9 cellular contexts compared by ENCODE assay signal in the genomic region with DNA sequence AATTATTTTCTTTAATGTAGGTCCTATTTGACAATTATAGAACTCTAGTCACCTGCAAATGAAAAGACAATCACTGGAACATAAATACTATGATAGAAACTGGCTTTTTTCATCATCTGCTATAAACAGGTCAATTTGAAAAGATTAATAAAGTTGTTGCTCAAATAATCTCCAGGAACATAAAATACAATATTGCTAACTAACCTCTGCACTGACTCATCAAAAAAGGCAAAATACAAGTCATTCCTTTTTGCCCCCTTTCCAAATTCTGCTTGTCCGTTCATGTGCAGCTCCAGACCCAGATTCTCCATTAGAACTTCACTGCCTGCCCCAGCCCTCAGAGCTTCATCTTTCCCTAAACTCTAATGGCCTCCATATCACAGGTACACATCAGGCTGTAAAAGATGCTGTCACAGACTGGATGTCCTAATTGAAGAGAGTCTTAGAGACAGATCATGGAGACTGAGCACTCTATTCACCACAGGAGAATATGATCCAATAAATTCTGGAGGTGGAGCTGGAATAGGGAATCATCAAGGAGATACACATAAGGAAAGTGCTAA. TPM values are rescaled to one million over a fixed set of nuclear protein-coding genes. Genes with fewer than 3 reads are reported as not detected.
DNase-seq lines count a peak whose midpoint lies in the region; ATAC-seq, FAIRE-seq and TF ChIP-seq lines count a peak whose summit lies in the region.
"Had no signal": no experiment of that assay in that cellular context is flagged by ENCODE, and none has a peak within 500 bp of the region (broad histone marks: within the 10 kb centered on the region; RNA-seq: fewer than 3 reads in every experiment).

No MANE protein-coding gene starts in this region.

- H4K20me1 ChIP-seq in MM.1S (ENCODE audit: insufficient read depth, low read length) = no peaks in the 10 kb centered on the region
- no peaks in the 10 kb centered on the region for H4K20me1 ChIP-seq in H1 (replicated peaks in 1 of 2; ENCODE audit: control insufficient read depth in 1 of 2, insufficient read depth in 2 of 2, low read length in 2 of 2)

- TF ChIP-seq CTCF in MM.1S (IDR thresholded peaks at IDR 0.05; ENCODE audit: low read length) (no peak), H1 (IDR thresholded peaks at IDR 0.05; ENCODE audit: control extremely low read depth in 1 of 3, insufficient read depth in 1 of 3, low read depth in 1 of 3, low read length in 3 of 3) (no peak), prostate gland (IDR thresholded peaks at IDR 0.05) (no peak)

- H3K4me3 ChIP-seq in MM.1S (ENCODE audit: low read length) = peak overlapping the region; percentile 70; the same call in 1 of the 2 replicates
- H3K4me3 ChIP-seq in H1 (ENCODE audit: extremely low read depth in 1 of 4, insufficient read depth in 2 of 4, low read depth in 3 of 4, low read length in 4 of 4) = peak overlapping the region in 1 of 4 experiments; percentile 77; a peak in 1 of 8 replicates
- peak overlapping the region in 1 of 2 donors; percentile 76 for H3K4me3 ChIP-seq in prostate gland

- peaks cover 3% of the 10 kb centered on the region; the same call in 1 of the 2 replicates for H3K23me2 ChIP-seq in H1 (ENCODE audit: low read depth, low read length)

- H3K9me3 ChIP-seq in MM.1S (replicated peaks; ENCODE audit: insufficient read depth, low read length) (no peaks in the 10 kb centered on the region), H1 (ENCODE audit: insufficient read depth in 2 of 2, low read depth in 1 of 2, low read length in 1 of 2) (peaks cover 6 to 10% of the 10 kb centered on the region in 2 experiments; a peak in 3 of 4 replicates), prostate gland (no peaks in the 10 kb centered on the region)

- H4K8ac ChIP-seq in H1 (ENCODE audit: extremely low read depth, insufficient read depth, low read length) = no peak overlapping the region

- H2AFZ ChIP-seq in MM.1S (ENCODE audit: low read length) (no peak overlapping the region), H1 (ENCODE audit: low read length) (no peak overlapping the region)

- no peak for TF ChIP-seq EP300 in H1 (IDR thresholded peaks at IDR 0.05; ENCODE audit: borderline replicate concordance in 1 of 2, low read depth in 2 of 2, low read length in 2 of 2)

- no peak for ATAC-seq in GM19397 (IDR thresholded peaks at IDR 0.05; ENCODE audit: unreplicated experiment)

- POLR2A ChIA-PET in H1 (lab: Charles Lee; ENCODE audit: partially characterized antibody) = interaction anchor here (1.2 kb wide), 1 partner anchor 27 kb away, joined by 3 read pairs; no protein-coding TSS in a partner anchor

- no peaks in the 10 kb centered on the region for H3K9me2 ChIP-seq in MM.1S (replicated peaks; ENCODE audit: insufficient read depth, low read length)

- TF ChIP-seq POLR2A in H1 (IDR thresholded peaks at IDR 0.05; ENCODE audit: control extremely low read depth in 1 of 2, low read depth in 2 of 2, low read length in 2 of 2) (no peak), prostate gland (IDR thresholded peaks at IDR 0.05) (no peak)

- 100% methylated on average over 1 of the region's 1 CpG; no CpG with 5 or more reads in 1 of the 2 experiments for WGBS in H1 (ENCODE audit: extremely low coverage in 1 of 2, insufficient coverage in 1 of 2, insufficient read length in 1 of 2, insufficient replicate concordance in 2 of 2, low coverage in 1 of 2, low lambda C conversion rate in 2 of 2, missing lambda C conversion rate in 1 of 2), 2 experiments
- 70% methylated on average over 1 of the region's 1 CpG for WGBS in prostate gland

- no peak overlapping the region for H2BK120ac ChIP-seq in H1 (replicated peaks; ENCODE audit: low read depth, low read length)

- H3K4ac ChIP-seq in H1 (replicated peaks; ENCODE audit: insufficient read length, low read depth, low read length) = no peak overlapping the region

- peaks cover 6% of the 10 kb centered on the region; the same call in 1 of the 2 replicates for H3F3A ChIP-seq in MM.1S (ENCODE audit: insufficient read depth, low read length)

- no peak overlapping the region for H2BK5ac ChIP-seq in H1 (ENCODE audit: low read depth, low read length)

- H2BK15ac ChIP-seq in H1 (ENCODE audit: low read length) = no peak overlapping the region

- intact Hi-C loops in prostate gland (cut with DNase I) = no loop called here

- H2AK5ac ChIP-seq in H1 (ENCODE audit: low read depth, low read length) = no peak overlapping the region

- no peak for TF ChIP-seq RAD21 in H1 (IDR thresholded peaks at IDR 0.05 in 1 of 2, conservative IDR thresholded peaks at IDR 0.05 in 1 of 2; ENCODE audit: low read depth in 2 of 2, low read length in 2 of 2)

- H3K27ac ChIP-seq in MM.1S (ENCODE audit: low read length) = no peak overlapping the region
- no peak overlapping the region for H3K27ac ChIP-seq in H1 (ENCODE audit: low read depth, low read length)
- peak overlapping the region; percentile 98 for H3K27ac ChIP-seq in prostate gland

- H3K4me2 ChIP-seq in MM.1S (ENCODE audit: low read depth, low read length) (peak overlapping the region; percentile 77), H1 (ENCODE audit: insufficient read depth in 1 of 2, low read depth in 2 of 2, low read length in 2 of 2) (peak overlapping the region; percentile 80 to 89)

- H3K14ac ChIP-seq in H1 (ENCODE audit: insufficient read length) = no peak overlapping the region

- H3K18ac ChIP-seq in H1 (ENCODE audit: extremely low read depth, low read length) = no peak overlapping the region

- H3K27me3 ChIP-seq in MM.1S (replicated peaks; ENCODE audit: insufficient read depth, low read length) (no peaks in the 10 kb centered on the region), H1 (replicated peaks in 1 of 4; ENCODE audit: control insufficient read depth in 3 of 4, extremely low read depth in 1 of 4, insufficient read depth in 3 of 4, low read length in 3 of 4) (peaks cover 0 to 3% (median 0%) of the 10 kb centered on the region in 4 experiments; a peak in 1 of 7 replicates), prostate gland (replicated peaks; ENCODE audit: insufficient read depth) (no peaks in the 10 kb centered on the region)

- CTCF ChIA-PET in H1 (lab: Charles Lee; ENCODE audit: partially characterized antibody) = interaction anchor here (0.7 to 1.6 kb wide), 3 partner anchors 48 to 110 kb away, joined by 3 to 4 read pairs (median 3); no protein-coding TSS in a partner anchor

- H2BK20ac ChIP-seq in H1 (ENCODE audit: low read length) = no peak overlapping the region

- peak; percentile 5 for DNase-seq in EH (ENCODE audit: low read depth)
- no peak for DNase-seq in MM.1S
- DNase-seq in H1 (ENCODE audit: low read depth in 1 of 2, low spot score in 2 of 2) = no peak
- no peak for DNase-seq in prostate gland (ENCODE audit: low spot score)
- DNase-seq in NCI-H1694 treated with DMSO at 0.1 percent for 48 hours (lab: John Stamatoyannopoulos, UW) = no peak
- no peak for DNase-seq in activated gamma-delta T cell treated with Interleukin-2 at 50 U/mL for 16 hours
- DNase-seq in NCI-H2227 treated with DMSO at 0.1 percent for 48 hours (lab: John Stamatoyannopoulos, UW) = no peak
- DNase-seq: immature natural killer cell had no signal

- no peak for FAIRE-seq in H1 (lab: Jason Lieb, UNC)

- H2BK12ac ChIP-seq in H1 (ENCODE audit: low read depth, low read length) = no peak overlapping the region

- H3K9ac ChIP-seq in MM.1S (ENCODE audit: low read length) (peak overlapping the region; percentile 90; the same call in 1 of the 2 replicates), H1 (replicated peaks in 1 of 4; ENCODE audit: extremely low read depth in 1 of 4, low read depth in 3 of 4, low read length in 3 of 4) (no peak overlapping the region)

- peaks cover 54% of the 10 kb centered on the region for H3K79me2 ChIP-seq in MM.1S (ENCODE audit: low read length)
- peaks cover 4 to 18% of the 10 kb centered on the region in 2 experiments; a peak in 3 of 4 replicates for H3K79me2 ChIP-seq in H1 (ENCODE audit: control insufficient read depth in 1 of 2, insufficient read depth in 2 of 2, low read length in 2 of 2)

- no peak overlapping the region for H3K23ac ChIP-seq in H1 (ENCODE audit: insufficient read length)

- H3K79me1 ChIP-seq in H1 (ENCODE audit: low read depth, low read length) = no peaks in the 10 kb centered on the region

- H3K4me1 ChIP-seq in MM.1S (ENCODE audit: low read length) = peaks cover 11% of the 10 kb centered on the region
- H3K4me1 ChIP-seq in H1 (replicated peaks in 1 of 4; ENCODE audit: control insufficient read depth in 3 of 4, insufficient read depth in 4 of 4, low read length in 3 of 4) = peaks cover 0 to 2% (median 0%) of the 10 kb centered on the region in 4 experiments; a peak in 1 of 7 replicates
- H3K4me1 ChIP-seq in prostate gland (replicated peaks) = peaks cover 10% of the 10 kb centered on the region

- H3K36me3 ChIP-seq in MM.1S (replicated peaks; ENCODE audit: insufficient read depth, low read length) (peaks cover 15% of the 10 kb centered on the region; the same call in 1 of the 2 replicates), H1 (ENCODE audit: control insufficient read depth in 2 of 4, insufficient read depth in 4 of 4, low read length in 3 of 4) (peaks cover 2 to 30% (median 18%) of the 10 kb centered on the region in 4 experiments; a peak in 7 of 8 replicates), prostate gland (no peaks in the 10 kb centered on the region)

- no peak overlapping the region for H4K5ac ChIP-seq in H1 (ENCODE audit: insufficient read length, low read depth, low read length)

- H4K91ac ChIP-seq in H1 (replicated peaks; ENCODE audit: insufficient read length, low read length) = no peak overlapping the region

- no peak overlapping the region for H3K56ac ChIP-seq in H1 (replicated peaks; ENCODE audit: insufficient read length, low read depth, low read length)

RNA-seq across cellular contexts. Expression of gene DCTN4, which starts 1.6 kb away (rescaled TPM):
- total RNA-seq in H1 (2021; fragmentation: NEBNext Ultra II Directional; extraction: Animal tissue kit (Norgen Biotek cat#: 25700)) = 42.5 and 42.7 TPM in 2 replicates
- polyA plus RNA-seq in H1 (2011; rRNA removed) = 17.3 and 20.5 TPM in 2 replicates
- 23.6 TPM for polyA plus RNA-seq in H1 (2011; cell fraction: cytosol; rRNA removed)
- 29.6 TPM for polyA plus RNA-seq in H1 (2011; cell fraction: nucleus; rRNA removed)
- polyA plus RNA-seq in H1 (2012, experiment 1 of 2) = 21.9 to 28.9 TPM (median 24.5 TPM) in 4 replicates
- 3.3 TPM for polyA plus RNA-seq in H1 (2012, experiment 2 of 2)
- 20.1 TPM for polyA plus RNA-seq in H1 (2013, experiment 1 of 2)
- polyA plus RNA-seq in H1 (2013, experiment 2 of 2) = 18.7 TPM
- 40.6 and 56.0 TPM in 2 replicates for polyA minus RNA-seq in H1 (2011; rRNA and poly(A)+ RNA removed)
- 26.1 TPM for polyA minus RNA-seq in H1 (2011; cell fraction: cytosol; rRNA and poly(A)+ RNA removed)
- 52.2 TPM for polyA minus RNA-seq in H1 (2011; cell fraction: nucleus; rRNA and poly(A)+ RNA removed)
- 10 to 100 TPM; 68.4 to 87.1 TPM for total RNA-seq in prostate gland

RNA-seq across cellular contexts. Expression of gene SMIM3, which starts 21.4 kb away (rescaled TPM):
- 10.4 and 13.2 TPM in 2 replicates for total RNA-seq in H1 (2021; fragmentation: NEBNext Ultra II Directional; extraction: Animal tissue kit (Norgen Biotek cat#: 25700))
- 15.7 and 16.4 TPM in 2 replicates for polyA plus RNA-seq in H1 (2011; rRNA removed)
- 13.1 TPM for polyA plus RNA-seq in H1 (2011; cell fraction: cytosol; rRNA removed)
- polyA plus RNA-seq in H1 (2011; cell fraction: nucleus; rRNA removed) = 10.0 TPM
- polyA plus RNA-seq in H1 (2012, experiment 1 of 2) = 9.6 to 14.6 TPM (median 10.6 TPM) in 4 replicates
- polyA plus RNA-seq in H1 (2012, experiment 2 of 2) = 16.3 TPM
- 6.2 TPM for polyA plus RNA-seq in H1 (2013, experiment 1 of 2)
- polyA plus RNA-seq in H1 (2013, experiment 2 of 2) = 5.9 TPM
- 9.1 and 11.0 TPM in 2 replicates for polyA minus RNA-seq in H1 (2011; rRNA and poly(A)+ RNA removed)
- polyA minus RNA-seq in H1 (2011; cell fraction: cytosol; rRNA and poly(A)+ RNA removed) = 6.7 TPM
- 4.5 TPM for polyA minus RNA-seq in H1 (2011; cell fraction: nucleus; rRNA and poly(A)+ RNA removed)
- total RNA-seq in prostate gland = 10 to 100 TPM; 21.2 to 26.5 TPM

RNA-seq across cellular contexts. Expression of gene RBM22, which starts 56.3 kb away (rescaled TPM):
- 33.9 and 34.0 TPM in 2 replicates for total RNA-seq in H1 (2021; fragmentation: NEBNext Ultra II Directional; extraction: Animal tissue kit (Norgen Biotek cat#: 25700))
- 20.8 TPM in 2 replicates for polyA plus RNA-seq in H1 (2011; rRNA removed)
- 23.6 TPM for polyA plus RNA-seq in H1 (2011; cell fraction: cytosol; rRNA removed)
- 18.2 TPM for polyA plus RNA-seq in H1 (2011; cell fraction: nucleus; rRNA removed)
- 25.7 to 30.8 TPM (median 28.0 TPM) in 4 replicates for polyA plus RNA-seq in H1 (2012, experiment 1 of 2)
- polyA plus RNA-seq in H1 (2012, experiment 2 of 2) = 12.1 TPM
- 28.6 TPM for polyA plus RNA-seq in H1 (2013, experiment 1 of 2)
- polyA plus RNA-seq in H1 (2013, experiment 2 of 2) = 28.3 TPM
- polyA minus RNA-seq in H1 (2011; rRNA and poly(A)+ RNA removed) = 22.6 and 31.1 TPM in 2 replicates
- 20.6 TPM for polyA minus RNA-seq in H1 (2011; cell fraction: cytosol; rRNA and poly(A)+ RNA removed)
- 33.2 TPM for polyA minus RNA-seq in H1 (2011; cell fraction: nucleus; rRNA and poly(A)+ RNA removed)
- total RNA-seq in prostate gland = 10 to 100 TPM; 33.6 to 40.3 TPM

Comparison
In these comparisons a context has a peak if more than half of its experiments do, and no peak if none do; other contexts are left out.
1. H3K27ac ChIP-seq: peak in prostate gland (2 of 2); none in MM.1S (single experiment) and H1 (single experiment).